In genomic region chr16:72093448-72094265, GRCh38 we compare ENCODE assay signal across 1 cellular context.
TF ChIP-seq lines count a peak whose summit lies in the region.

TSS of gene DHX38 (plus strand) at chr16:72093847. CDS start at chr16:72096158, 2,311 bp downstream.
TSS of gene TXNL4B (minus strand) at chr16:72093620. CDS start at chr16:72090749, 2,871 bp downstream.

TF ChIP-seq in HEK293, 187 proteins besides CTCF, POLR2A, EP300 and RAD21 (continued from another document and continues in another):
- TF ChIP-seq PRDM2 (tag by site-specific recombination; IDR thresholded peaks at IDR 0.05; ENCODE audit: borderline replicate concordance) (no peak; the same call in 1 of the 2 replicates), SETDB1 (IDR thresholded peaks at IDR 0.05; ENCODE audit: insufficient read length, low read length) (no peak), ZNF692 (tag by site-specific recombination; IDR thresholded peaks at IDR 0.05) (peak; percentile 33; the same call in 1 of the 2 replicates), HOXC10 (CRISPR knock-in tag; IDR thresholded peaks at IDR 0.05) (no peak), EGR2 (tag by site-specific recombination; IDR thresholded peaks at IDR 0.05; ENCODE audit: low read depth) (peak; percentile 68), ZNF76 (tag by site-specific recombination; IDR thresholded peaks at IDR 0.05; ENCODE audit: borderline replicate concordance, low read depth) (peak; percentile 94), HOXD13 (CRISPR knock-in tag; IDR thresholded peaks at IDR 0.05; ENCODE audit: borderline replicate concordance) (no peak), SP7 (tag by site-specific recombination; IDR thresholded peaks at IDR 0.05) (0 out of 2 replicates have a peak, but pooled peaks have one; percentile 24), ZNF560 (tag by site-specific recombination; IDR thresholded peaks at IDR 0.05; ENCODE audit: borderline replicate concordance) (no peak), ZNF768 (tag by site-specific recombination; IDR thresholded peaks at IDR 0.05) (no peak), ZNF596 (tag by site-specific recombination; IDR thresholded peaks at IDR 0.05) (no peak), ZNF335 (tag by site-specific recombination; conservative IDR thresholded peaks at IDR 0.05) (no peak; the same call in 1 of the 2 replicates), ZNF324 (tag by site-specific recombination; IDR thresholded peaks at IDR 0.05) (no peak), KLF10 (tag by site-specific recombination; IDR thresholded peaks at IDR 0.05) (peak; percentile 32; the same call in 1 of the 2 replicates), SCRT1 (tag by site-specific recombination; IDR thresholded peaks at IDR 0.05; ENCODE audit: borderline replicate concordance) (no peak), PRDM4 (tag by site-specific recombination; IDR thresholded peaks at IDR 0.05) (0 out of 2 replicates have a peak, but pooled peaks have one; percentile 9), OVOL3 (tag by site-specific recombination; IDR thresholded peaks at IDR 0.05) (0 out of 2 replicates have a peak, but pooled peaks have one; percentile 45), ZNF423 (tag by site-specific recombination; IDR thresholded peaks at IDR 0.05) (no peak), ZNF701 (tag by site-specific recombination; IDR thresholded peaks at IDR 0.05) (no peak), ZNF501 (tag by site-specific recombination; IDR thresholded peaks at IDR 0.05) (no peak; the same call in 1 of the 2 replicates), ZNF366 (tag by site-specific recombination; conservative IDR thresholded peaks at IDR 0.05) (peak; percentile 68; the same call in 1 of the 2 replicates), ZNF473 (tag by site-specific recombination; IDR thresholded peaks at IDR 0.05) (no peak), ZSCAN5A (tag by site-specific recombination; IDR thresholded peaks at IDR 0.05) (no peak), ZNF785 (tag by site-specific recombination; IDR thresholded peaks at IDR 0.05) (no peak), TCF7L2 (IDR thresholded peaks at IDR 0.05; ENCODE audit: borderline replicate concordance, low read depth, low read length) (no peak), KLF9 (tag by site-specific recombination; IDR thresholded peaks at IDR 0.05; ENCODE audit: low read depth) (peak; percentile 70), ZNF155 (tag by site-specific recombination; IDR thresholded peaks at IDR 0.05) (no peak), ZNF704 (tag by site-specific recombination; IDR thresholded peaks at IDR 0.05) (no peak), ZNF654 (tag by site-specific recombination; IDR thresholded peaks at IDR 0.05; ENCODE audit: low read depth) (no peak), KLF1 (tag by site-specific recombination; IDR thresholded peaks at IDR 0.05) (peak; percentile 46), ZNF791 (tag by site-specific recombination; IDR thresholded peaks at IDR 0.05) (no peak), MZF1 (tag by site-specific recombination; IDR thresholded peaks at IDR 0.05; ENCODE audit: borderline replicate concordance) (no peak), ZBTB26 (tag by site-specific recombination; optimal IDR thresholded peaks at IDR 0.05) (peak; percentile 22), ZNF274 (IDR thresholded peaks at IDR 0.05; ENCODE audit: low read length) (no peak), ZNF274 (tag by site-specific recombination; IDR thresholded peaks at IDR 0.05; ENCODE audit: borderline replicate concordance) (no peak), ZNF48 (tag by site-specific recombination; IDR thresholded peaks at IDR 0.05) (no peak), ZNF280D (tag by site-specific recombination; IDR thresholded peaks at IDR 0.05) (no peak), IKZF3 (tag by site-specific recombination; IDR thresholded peaks at IDR 0.05) (peak; percentile 93)
- TF ChIP-seq, protein P1, sequence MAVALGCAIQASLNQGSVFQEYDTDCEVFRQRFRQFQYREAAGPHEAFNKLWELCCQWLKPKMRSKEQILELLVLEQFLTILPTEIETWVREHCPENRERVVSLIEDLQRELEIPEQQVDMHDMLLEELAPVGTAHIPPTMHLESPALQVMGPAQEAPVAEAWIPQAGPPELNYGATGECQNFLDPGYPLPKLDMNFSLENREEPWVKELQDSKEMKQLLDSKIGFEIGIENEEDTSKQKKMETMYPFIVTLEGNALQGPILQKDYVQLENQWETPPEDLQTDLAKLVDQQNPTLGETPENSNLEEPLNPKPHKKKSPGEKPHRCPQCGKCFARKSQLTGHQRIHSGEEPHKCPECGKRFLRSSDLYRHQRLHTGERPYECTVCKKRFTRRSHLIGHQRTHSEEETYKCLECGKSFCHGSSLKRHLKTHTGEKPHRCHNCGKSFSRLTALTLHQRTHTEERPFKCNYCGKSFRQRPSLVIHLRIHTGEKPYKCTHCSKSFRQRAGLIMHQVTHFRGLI (tag by site-specific recombination; IDR thresholded peaks at IDR 0.05) = no peak
- TF ChIP-seq, protein P2, sequence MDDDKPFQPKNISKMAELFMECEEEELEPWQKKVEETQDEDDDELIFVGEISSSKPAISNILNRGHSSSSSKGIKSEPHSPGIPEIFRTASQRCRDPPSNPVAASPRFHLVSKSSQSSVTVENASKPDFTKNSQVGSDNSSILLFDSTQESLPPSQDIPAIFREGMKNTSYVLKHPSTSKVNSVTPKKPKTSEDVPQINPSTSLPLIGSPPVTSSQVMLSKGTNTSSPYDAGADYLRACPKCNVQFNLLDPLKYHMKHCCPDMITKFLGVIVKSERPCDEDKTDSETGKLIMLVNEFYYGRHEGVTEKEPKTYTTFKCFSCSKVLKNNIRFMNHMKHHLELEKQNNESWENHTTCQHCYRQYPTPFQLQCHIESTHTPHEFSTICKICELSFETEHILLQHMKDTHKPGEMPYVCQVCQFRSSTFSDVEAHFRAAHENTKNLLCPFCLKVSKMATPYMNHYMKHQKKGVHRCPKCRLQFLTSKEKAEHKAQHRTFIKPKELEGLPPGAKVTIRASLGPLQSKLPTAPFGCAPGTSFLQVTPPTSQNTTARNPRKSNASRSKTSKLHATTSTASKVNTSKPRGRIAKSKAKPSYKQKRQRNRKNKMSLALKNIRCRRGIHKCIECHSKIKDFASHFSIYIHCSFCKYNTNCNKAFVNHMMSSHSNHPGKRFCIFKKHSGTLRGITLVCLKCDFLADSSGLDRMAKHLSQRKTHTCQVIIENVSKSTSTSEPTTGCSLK (tag by site-specific recombination; IDR thresholded peaks at IDR 0.05) = no peak
